ENCODE assay signal across 31 cellular contexts in genomic region chr2:46338674-46339073, GRCh38. TPM values are rescaled to one million over a fixed set of nuclear protein-coding genes. Genes with fewer than 3 reads are reported as not detected.
DNase-seq lines count a peak whose midpoint lies in the region; ATAC-seq, FAIRE-seq and TF ChIP-seq lines count a peak whose summit lies in the region.
"Had no signal": no experiment of that assay in that cellular context is flagged by ENCODE, and none has a peak within 500 bp of the region (broad histone marks: within the 10 kb centered on the region; RNA-seq: fewer than 3 reads in every experiment).

No MANE protein-coding gene starts in this region.

- BruUV-seq in HepG2 (replicated peaks; lab: Mats Ljungman, UMichigan), result no TSS peak

- H3K4me1 ChIP-seq in DND-41 (ENCODE audit: insufficient read depth, low read length) (peaks cover 20% of the 10 kb centered on the region), SK-N-SH (ENCODE audit: control insufficient read depth in 1 of 2, insufficient read depth in 2 of 2, low read depth in 1 of 2, low read length in 1 of 2) (peaks cover 58 to 100% of the 10 kb centered on the region in 2 experiments), HepG2 (ENCODE audit: insufficient read depth, low read length) (peaks cover 69% of the 10 kb centered on the region), smooth muscle cell (ENCODE audit: low read depth) (peaks cover 28% of the 10 kb centered on the region)

- H2AFZ ChIP-seq in DND-41 (ENCODE audit: low read depth, low read length) (no peak overlapping the region), SK-N-SH (ENCODE audit: low read depth) (no peak overlapping the region), HepG2 (ENCODE audit: low read length) (no peak overlapping the region), smooth muscle cell (ENCODE audit: low read depth) (no peak overlapping the region)

- TF ChIP-seq CTCF in DND-41 (IDR thresholded peaks at IDR 0.05; ENCODE audit: borderline replicate concordance, extremely low read depth, low read length, poor library complexity, severe bottlenecking), result no peak
- TF ChIP-seq CTCF in SK-N-SH (IDR thresholded peaks at IDR 0.05), result no peak
- TF ChIP-seq CTCF in HepG2 (CRISPR knock-in tag; IDR thresholded peaks at IDR 0.05), result no peak
- TF ChIP-seq CTCF in smooth muscle cell (IDR thresholded peaks at IDR 0.05; ENCODE audit: borderline replicate concordance, insufficient read depth, poor library complexity, severe bottlenecking), result no peak

- H3K9me3 ChIP-seq in DND-41 (ENCODE audit: insufficient read depth, low read length, severe bottlenecking) (no peaks in the 10 kb centered on the region), SK-N-SH (no peaks in the 10 kb centered on the region), HepG2 (ENCODE audit: low read length) (no peaks in the 10 kb centered on the region), smooth muscle cell (replicated peaks; ENCODE audit: low read depth) (no peaks in the 10 kb centered on the region)
- H3K9me3 ChIP-seq: colonic mucosa, transverse colon had no signal

- H3K4me2 ChIP-seq in DND-41 (ENCODE audit: insufficient read depth, low read length), result no peak overlapping the region
- peak overlapping the region; percentile 41 for H3K4me2 ChIP-seq in SK-N-SH
- no peak overlapping the region for H3K4me2 ChIP-seq in HepG2 (ENCODE audit: low read depth, low read length)
- no peak overlapping the region for H3K4me2 ChIP-seq in smooth muscle cell

- 51% methylated on average over 4 of the region's 4 CpGs for WGBS in SK-N-SH (ENCODE audit: low lambda C conversion rate)
- WGBS in HepG2 (ENCODE audit: low lambda C conversion rate), result 95% methylated on average over 4 of the region's 4 CpGs
- WGBS in smooth muscle cell (ENCODE audit: low lambda C conversion rate), result 82% methylated on average over 4 of the region's 4 CpGs

- in situ Hi-C loops in HepG2 (cut with HindIII; ENCODE audit: extremely low pct_ligation_motif_present, low pct_unique_long_range_greater_than_20kb), result no loop called here

- intact Hi-C loops in HepG2 (cut with micrococcal nuclease; ENCODE audit: unreplicated experiment), result no loop called here

- H3F3A ChIP-seq in SK-N-SH (replicated peaks; ENCODE audit: insufficient read depth), result peaks cover 25% of the 10 kb centered on the region
- H3F3A ChIP-seq in smooth muscle cell (ENCODE audit: low read depth), result peaks cover 52% of the 10 kb centered on the region

- no peak overlapping the region for H3K4me3 ChIP-seq in DND-41 (ENCODE audit: low read depth in 1 of 2, low read length in 2 of 2)
- H3K4me3 ChIP-seq in SK-N-SH (ENCODE audit: low read depth in 2 of 2, low read length in 1 of 2), result no peak overlapping the region
- H3K4me3 ChIP-seq in HepG2 (replicated peaks in 1 of 3; ENCODE audit: insufficient read depth in 1 of 3, low read depth in 2 of 3, low read length in 3 of 3), result no peak overlapping the region
- H3K4me3 ChIP-seq in smooth muscle cell, result no peak overlapping the region
- H3K4me3 ChIP-seq: cardiac muscle cell, colonic mucosa, lung, transverse colon had no signal

- H3K9ac ChIP-seq in DND-41 (ENCODE audit: low read depth, low read length) (no peak overlapping the region), SK-N-SH (no peak overlapping the region), HepG2 (ENCODE audit: insufficient read depth, low read depth, low read length) (no peak overlapping the region), smooth muscle cell (ENCODE audit: low read depth) (no peak overlapping the region)

- H3K36me3 ChIP-seq in DND-41 (ENCODE audit: insufficient read depth, low read length) (no peaks in the 10 kb centered on the region), SK-N-SH (replicated peaks in 1 of 2; ENCODE audit: control insufficient read depth in 1 of 2, insufficient read depth in 2 of 2, low read length in 1 of 2) (no peaks in the 10 kb centered on the region), HepG2 (replicated peaks in 1 of 2; ENCODE audit: control insufficient read depth in 1 of 2, insufficient read depth in 2 of 2, low read length in 2 of 2) (peaks cover 0 to 2% of the 10 kb centered on the region in 2 experiments; a peak in 1 of 5 replicates), smooth muscle cell (ENCODE audit: low read depth) (no peaks in the 10 kb centered on the region)
- H3K36me3 ChIP-seq: cardiac muscle cell, colonic mucosa, transverse colon had no signal

- POLR2A ChIA-PET in SK-N-SH (lab: Yijun Ruan, JAX), result interaction anchor here (0.6 to 7.1 kb wide), 11 partner anchors 10 to 1006 kb away, joined by 3 to 97 read pairs (median 11); partner anchors contain the start of gene EPAS1
- POLR2A ChIA-PET in HepG2 (lab: Yijun Ruan, JAX), result no interaction called here

- DNase-seq in DND-41 (no peak), SK-N-SH (peak; percentile 48), HepG2 (ENCODE audit: low spot score) (no peak), smooth muscle cell (lab: John Stamatoyannopoulos, UW; ENCODE audit: unreplicated experiment) (no peak), HCEC 1CT (no peak)
- DNase-seq in activated CD4-positive, alpha-beta T cell treated with anti-CD3 and anti-CD28 coated beads for 4 hours, result no peak
- DNase-seq: activated CD4-positive, alpha-beta T cell treated with anti-CD3 and anti-CD28 coated beads, Interleukin-2, amount 50 U/mL, for 4 hours; activated gamma-delta T cell treated with Interleukin-2 at 50 U/mL for 16 hours; activated naive CD8-positive, alpha-beta T cell treated with anti-CD3 and anti-CD28 coated beads, Interleukin-2, amount 10 ng/mL, durations not matched to agents 7 days and 5 days; activated T-cell treated with anti-CD3 and anti-CD28 coated beads, Interleukin-2, amount 50 U/mL, for 48 hours; aorta; Calu3; colonic mucosa; DMS79; effector memory CD4-positive, alpha-beta T cell; GDM1; head of caudate nucleus; naive thymus-derived CD8-positive, alpha-beta T cell; NCI-H1436 treated with DMSO at 0.1 percent for 48 hours; NCI-H2107; NCI-H446; NCI-H774; occipital lobe; transverse colon had no signal

- TF ChIP-seq POLR2A in HepG2 (IDR thresholded peaks at IDR 0.05; ENCODE audit: insufficient read depth in 1 of 2, low read depth in 2 of 2, low read length in 2 of 2), result no peak

- TF ChIP-seq RAD21 in SK-N-SH (IDR thresholded peaks at IDR 0.05; ENCODE audit: low read length) (no peak; the same call in 1 of the 2 replicates), HepG2 (CRISPR knock-in tag; IDR thresholded peaks at IDR 0.05) (no peak)

- no peaks in the 10 kb centered on the region for H3K27me3 ChIP-seq in DND-41 (ENCODE audit: insufficient read depth, low read length, poor library complexity)
- no peaks in the 10 kb centered on the region for H3K27me3 ChIP-seq in SK-N-SH (ENCODE audit: insufficient read depth)
- no peaks in the 10 kb centered on the region for H3K27me3 ChIP-seq in HepG2 (ENCODE audit: control insufficient read depth in 1 of 2, insufficient read depth in 2 of 2, low read length in 2 of 2)
- no peaks in the 10 kb centered on the region for H3K27me3 ChIP-seq in smooth muscle cell (ENCODE audit: low read depth)
- H3K27me3 ChIP-seq: cardiac muscle cell, colonic mucosa, transverse colon had no signal

- no peaks in the 10 kb centered on the region for H3K9me2 ChIP-seq in SK-N-SH

- H3K27ac ChIP-seq in DND-41 (ENCODE audit: low read length) (no peak overlapping the region), SK-N-SH (ENCODE audit: low read depth in 2 of 2, low read length in 1 of 2) (peak overlapping the region; percentile 57 to 100; a peak in 3 of 4 replicates), HepG2 (ENCODE audit: extremely low read length, insufficient read depth, low read length) (no peak overlapping the region), smooth muscle cell (ENCODE audit: low read depth) (peak overlapping the region; percentile 69)
- H3K27ac ChIP-seq: cardiac muscle cell, colonic mucosa, epithelial cell of prostate had no signal

- TF ChIP-seq EP300 in SK-N-SH (IDR thresholded peaks at IDR 0.05; ENCODE audit: borderline replicate concordance in 1 of 2, low read depth in 1 of 2, low read length in 1 of 2) (no peak), HepG2 (IDR thresholded peaks at IDR 0.05; ENCODE audit: low read depth in 2 of 2, low read length in 2 of 2) (no peak), HepG2 (CRISPR knock-in tag; IDR thresholded peaks at IDR 0.05; ENCODE audit: borderline replicate concordance) (no peak)

- no peak for FAIRE-seq in HepG2 (lab: Jason Lieb, UNC)
- FAIRE-seq: keratinocyte, RCC 7860 had no signal

- H4K20me1 ChIP-seq in DND-41 (ENCODE audit: insufficient read depth, low read length) (no peaks in the 10 kb centered on the region), SK-N-SH (ENCODE audit: insufficient read depth) (peaks cover 5% of the 10 kb centered on the region), HepG2 (ENCODE audit: insufficient read depth, low read length) (peaks cover 88% of the 10 kb centered on the region), smooth muscle cell (ENCODE audit: low read depth) (peaks cover 65% of the 10 kb centered on the region)

- ATAC-seq in DND-41 (ENCODE audit: insufficient read depth, low read depth) (peak; percentile 25; the same call in 1 of the 3 replicates), HepG2 (no peak), GM21825 (IDR thresholded peaks at IDR 0.05; ENCODE audit: unreplicated experiment) (no peak), GM21423 (IDR thresholded peaks at IDR 0.05; ENCODE audit: unreplicated experiment) (no peak)
- ATAC-seq: naive thymus-derived CD8-positive, alpha-beta T cell had no signal

- CTCF ChIA-PET in SK-N-SH (lab: Yijun Ruan, JAX) (interaction anchor here (1.0 to 17.7 kb wide), 12 partner anchors 9 to 328 kb away, joined by 3 to 194 read pairs (median 10); partner anchors contain the start of gene EPAS1), HepG2 (lab: Yijun Ruan, JAX; ENCODE audit: low intra/inter-chr PET ratio, low total read pairs) (no interaction called here)

- H3K79me2 ChIP-seq in DND-41 (ENCODE audit: insufficient read depth, low read length), result no peaks in the 10 kb centered on the region
- peaks cover 91% of the 10 kb centered on the region for H3K79me2 ChIP-seq in SK-N-SH (ENCODE audit: insufficient read depth)
- H3K79me2 ChIP-seq in HepG2 (ENCODE audit: insufficient read depth, low read length), result peaks cover 98% of the 10 kb centered on the region
- H3K79me2 ChIP-seq in smooth muscle cell (ENCODE audit: low read depth), result peaks cover 73% of the 10 kb centered on the region

RNA-seq across cellular contexts. Expression of gene EPAS1, which starts 41.5 kb away (rescaled TPM):
- polyA plus RNA-seq in SK-N-SH (2012; rRNA removed), result 69.2 and 92.2 TPM in 2 replicates
- polyA plus RNA-seq in SK-N-SH (2012; cell fraction: cytosol; rRNA removed), result 66.4 and 74.6 TPM in 2 replicates
- 83.4 and 100 TPM in 2 replicates for polyA plus RNA-seq in SK-N-SH (2012; cell fraction: nucleus; rRNA removed)
- 47.1 and 64.9 TPM in 2 replicates for total RNA-seq in HepG2 (2016; rRNA removed; fragmentation: Illumina TruSeq; extraction: Trizol)
- 15.6 and 21.2 TPM in 2 replicates for total RNA-seq in HepG2 (2016; cell fraction: cytosol; rRNA removed; fragmentation: Illumina TruSeq; extraction: Trizol; ENCODE audit: low read depth)
- 45.9 and 54.8 TPM in 2 replicates for total RNA-seq in HepG2 (2016; cell fraction: insoluble cytoplasmic fraction; rRNA removed; fragmentation: Illumina TruSeq; extraction: Trizol)
- total RNA-seq in HepG2 (2016; cell fraction: membrane; rRNA removed; fragmentation: Illumina TruSeq; extraction: Trizol), result 54.5 and 63.7 TPM in 2 replicates
- 54.3 and 61.3 TPM in 2 replicates for total RNA-seq in HepG2 (2016; cell fraction: nucleus; rRNA removed; fragmentation: Illumina TruSeq; extraction: Trizol)
- polyA plus RNA-seq in HepG2 (2011; rRNA removed), result 182 and 202 TPM in 2 replicates
- polyA plus RNA-seq in HepG2 (2011; cell fraction: cytosol; rRNA removed), result 62.2 and 87.1 TPM in 2 replicates
- 133 and 141 TPM in 2 replicates for polyA plus RNA-seq in HepG2 (2011; cell fraction: nucleus; rRNA removed)
- polyA plus RNA-seq in HepG2 (2012), result 97.8 and 103 TPM in 2 replicates
- polyA plus RNA-seq in HepG2 (2016; cell fraction: cytosol; fragmentation: Illumina TruSeq; extraction: Trizol; ENCODE audit: low read depth), result 15.2 and 19.3 TPM in 2 replicates
- 72.5 and 91.0 TPM in 2 replicates for polyA plus RNA-seq in HepG2 (2016; cell fraction: insoluble cytoplasmic fraction; fragmentation: Illumina TruSeq; extraction: Trizol; ENCODE audit: low read depth)
- polyA plus RNA-seq in HepG2 (2016; cell fraction: membrane; fragmentation: Illumina TruSeq; extraction: Trizol; ENCODE audit: low read depth), result 64.7 and 77.7 TPM in 2 replicates
- 74.5 and 82.8 TPM in 2 replicates for polyA plus RNA-seq in HepG2 (2016; cell fraction: nucleus; fragmentation: Illumina TruSeq; extraction: Trizol; ENCODE audit: insufficient read depth, low read depth)
- 156 and 217 TPM in 2 replicates for polyA minus RNA-seq in HepG2 (2011; rRNA and poly(A)+ RNA removed; ENCODE audit: low replicate concordance)
- polyA minus RNA-seq in HepG2 (2011; cell fraction: cytosol; rRNA and poly(A)+ RNA removed), result 122 and 129 TPM in 2 replicates
- 185 and 262 TPM in 2 replicates for polyA minus RNA-seq in HepG2 (2011; cell fraction: nucleus; rRNA and poly(A)+ RNA removed)
- total RNA-seq in smooth muscle cell, result 57.5 and 91.6 TPM in 2 replicates
- 31.7 and 61.5 TPM in 2 replicates for polyA plus RNA-seq in smooth muscle cell

Comparison
In these comparisons a context has a peak if more than half of its experiments do, and no peak if none do; other contexts are left out.
1. H3K27ac ChIP-seq: peak in SK-N-SH (2 of 2) and smooth muscle cell (single experiment); none in DND-41 (single experiment) and HepG2 (single experiment).